In genomic region chr2:74002515-74003391, GRCh38 we compare ENCODE assay signal across 8 cellular contexts. TPM values are rescaled to one million over a fixed set of nuclear protein-coding genes. Genes with fewer than 3 reads are reported as not detected.
DNase-seq lines count a peak whose midpoint lies in the region; ATAC-seq and TF ChIP-seq lines count a peak whose summit lies in the region.

No MANE protein-coding gene starts in this region.

- peaks cover 43% of the 10 kb centered on the region for H3K4me1 Mint-ChIP-seq in endothelial cell (ENCODE audit: unreplicated experiment)
- peaks cover 85% of the 10 kb centered on the region for H3K4me1 Mint-ChIP-seq in mesothelial cell of epicardium

- peak; percentile 87 for DNase-seq in ACHN
- DNase-seq in NCI-H510A (lab: John Stamatoyannopoulos, UW): peak; percentile 71
- peak; percentile 40 to 68 for DNase-seq in activated CD8-positive, alpha-beta memory T cell treated with anti-CD3 and anti-CD28 coated beads for 1 hour (ENCODE audit: extremely low read depth in 1 of 2, low read depth in 1 of 2)
- DNase-seq in endothelial cell (ENCODE audit: low spot score): peak; percentile 86
- peak; percentile 79 to 85 for DNase-seq in mesothelial cell of epicardium (ENCODE audit: low spot score in 2 of 2, unreplicated experiment in 2 of 2)
- DNase-seq in stimulated activated CD8-positive, alpha-beta memory T cell treated with anti-CD3 and anti-CD28 coated beads, Interleukin-15, amount 100 ng/mL, for 48 hours (ENCODE audit: low read depth in 2 of 2): peak; percentile 75 to 78

- peaks cover 13% of the 10 kb centered on the region for H3K36me3 Mint-ChIP-seq in endothelial cell (ENCODE audit: low read depth, unreplicated experiment)
- peaks cover 2% of the 10 kb centered on the region for H3K36me3 Mint-ChIP-seq in mesothelial cell of epicardium

- H3K27ac Mint-ChIP-seq in endothelial cell (ENCODE audit: unreplicated experiment): peak overlapping the region; percentile 42
- peak overlapping the region; percentile 91 for H3K27ac Mint-ChIP-seq in mesothelial cell of epicardium

- H3K9me3 Mint-ChIP-seq in endothelial cell (ENCODE audit: unreplicated experiment) (no peaks in the 10 kb centered on the region), mesothelial cell of epicardium (no peaks in the 10 kb centered on the region)

- peaks cover 9% of the 10 kb centered on the region for H3K27me3 Mint-ChIP-seq in endothelial cell (ENCODE audit: unreplicated experiment)
- no peaks in the 10 kb centered on the region for H3K27me3 Mint-ChIP-seq in mesothelial cell of epicardium (ENCODE audit: low read depth)

- ATAC-seq in GM18909 (IDR thresholded peaks at IDR 0.05; ENCODE audit: poor library complexity, unreplicated experiment) (peak; percentile 91), HG03139 (IDR thresholded peaks at IDR 0.05; ENCODE audit: unreplicated experiment) (peak; percentile 89)

- in situ Hi-C loops in ACHN (cut with HindIII; ENCODE audit: low pct_ligation_motif_present, low pct_unique_long_range_greater_than_20kb, low sequenced_read_pairs): no loop called here

- H3K4me3 Mint-ChIP-seq in endothelial cell (ENCODE audit: unreplicated experiment): peak overlapping the region; percentile 91
- peak overlapping the region; percentile 74 for H3K4me3 Mint-ChIP-seq in mesothelial cell of epicardium

- TF ChIP-seq CTCF in endothelial cell (IDR thresholded peaks at IDR 0.05; ENCODE audit: unreplicated experiment) (no peak), mesothelial cell of epicardium (IDR thresholded peaks at IDR 0.05; ENCODE audit: unreplicated experiment) (no peak)

RNA-seq across cellular contexts. Expression of gene TET3, which starts 18.0 kb away (rescaled TPM):
- total RNA-seq in endothelial cell (ENCODE audit: unreplicated experiment): 23.0 TPM
- total RNA-seq in mesothelial cell of epicardium: 39.6 to 42.6 TPM (median 41.2 TPM) in 3 replicates

Comparison
In these comparisons a context has a peak if more than half of its experiments do, and no peak if none do; other contexts are left out.
1. Peak in every context shown above with its lines: DNase-seq and ATAC-seq.